In the genomic region with DNA sequence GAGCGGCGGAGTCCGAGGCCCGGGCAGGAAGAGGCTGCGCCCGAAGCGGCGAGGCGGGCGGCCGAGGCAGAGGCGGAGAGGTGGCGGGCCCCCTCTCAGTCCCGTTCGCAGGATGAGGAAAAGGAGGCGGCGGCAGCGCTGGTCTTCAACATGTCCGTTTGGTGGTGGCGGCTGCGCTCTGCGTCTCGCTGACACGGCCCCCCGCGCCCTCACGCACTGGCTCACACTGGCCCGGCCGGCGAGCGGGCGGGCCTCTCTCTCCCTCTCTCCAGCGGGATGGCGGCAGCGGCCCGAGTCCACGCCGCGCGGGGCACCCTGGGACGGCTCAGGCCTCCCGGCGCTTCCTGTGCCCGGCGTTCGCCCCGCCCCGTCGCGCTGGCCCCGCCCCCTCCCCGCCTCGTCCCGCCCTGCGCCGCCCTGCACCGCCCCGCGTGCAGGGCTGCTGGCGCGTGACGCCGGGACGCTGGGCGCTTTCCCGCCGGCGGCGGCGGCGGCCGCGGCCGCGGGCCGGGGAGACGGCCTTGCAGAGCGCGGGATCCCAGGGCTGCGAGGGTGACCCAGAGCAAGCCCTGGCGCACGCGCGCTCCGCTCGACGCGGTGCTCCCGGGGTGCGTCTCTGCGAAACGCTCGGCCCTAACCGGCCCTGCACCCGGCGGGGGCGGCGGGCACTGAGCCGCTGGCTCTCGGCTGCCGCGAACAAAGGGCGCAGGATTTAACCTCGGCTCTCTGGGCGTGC, we compare ENCODE assay signal across 1 cellular context.
A peak's percentile ranks its signal among the peaks of the same experiment; 100 is the strongest.
TF ChIP-seq lines count a peak whose summit lies in the region.

A gene with protein sequence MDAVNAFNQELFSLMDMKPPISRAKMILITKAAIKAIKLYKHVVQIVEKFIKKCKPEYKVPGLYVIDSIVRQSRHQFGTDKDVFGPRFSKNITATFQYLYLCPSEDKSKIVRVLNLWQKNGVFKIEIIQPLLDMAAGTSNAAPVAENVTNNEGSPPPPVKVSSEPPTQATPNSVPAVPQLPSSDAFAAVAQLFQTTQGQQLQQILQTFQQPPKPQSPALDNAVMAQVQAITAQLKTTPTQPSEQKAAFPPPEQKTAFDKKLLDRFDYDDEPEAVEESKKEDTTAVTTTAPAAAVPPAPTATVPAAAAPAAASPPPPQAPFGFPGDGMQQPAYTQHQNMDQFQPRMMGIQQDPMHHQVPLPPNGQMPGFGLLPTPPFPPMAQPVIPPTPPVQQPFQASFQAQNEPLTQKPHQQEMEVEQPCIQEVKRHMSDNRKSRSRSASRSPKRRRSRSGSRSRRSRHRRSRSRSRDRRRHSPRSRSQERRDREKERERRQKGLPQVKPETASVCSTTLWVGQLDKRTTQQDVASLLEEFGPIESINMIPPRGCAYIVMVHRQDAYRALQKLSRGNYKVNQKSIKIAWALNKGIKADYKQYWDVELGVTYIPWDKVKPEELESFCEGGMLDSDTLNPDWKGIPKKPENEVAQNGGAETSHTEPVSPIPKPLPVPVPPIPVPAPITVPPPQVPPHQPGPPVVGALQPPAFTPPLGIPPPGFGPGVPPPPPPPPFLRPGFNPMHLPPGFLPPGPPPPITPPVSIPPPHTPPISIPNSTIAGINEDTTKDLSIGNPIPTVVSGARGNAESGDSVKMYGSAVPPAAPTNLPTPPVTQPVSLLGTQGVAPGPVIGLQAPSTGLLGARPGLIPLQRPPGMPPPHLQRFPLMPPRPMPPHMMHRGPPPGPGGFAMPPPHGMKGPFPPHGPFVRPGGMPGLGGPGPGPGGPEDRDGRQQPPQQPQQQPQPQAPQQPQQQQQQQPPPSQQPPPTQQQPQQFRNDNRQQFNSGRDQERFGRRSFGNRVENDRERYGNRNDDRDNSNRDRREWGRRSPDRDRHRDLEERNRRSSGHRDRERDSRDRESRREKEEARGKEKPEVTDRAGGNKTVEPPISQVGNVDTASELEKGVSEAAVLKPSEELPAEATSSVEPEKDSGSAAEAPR (minus strand): TSS at position 317 of the 736 bp plus-strand sequence. CDS start 426 bp downstream, outside the sequence.

TF ChIP-seq in HepG2, 621 proteins besides CTCF, POLR2A, EP300 and RAD21 (continued from another document and continues in another):
- TF ChIP-seq MTA1 (CRISPR knock-in tag; IDR thresholded peaks at IDR 0.05; ENCODE audit: borderline replicate concordance): no peak
- TF ChIP-seq MEF2D (CRISPR knock-in tag; IDR thresholded peaks at IDR 0.05): no peak
- TF ChIP-seq TCF12 (IDR thresholded peaks at IDR 0.05): no peak
- TF ChIP-seq TCF12 (CRISPR knock-in tag; IDR thresholded peaks at IDR 0.05): no peak
- TF ChIP-seq FOXJ3 (CRISPR knock-in tag; IDR thresholded peaks at IDR 0.05; ENCODE audit: borderline replicate concordance): no peak
- TF ChIP-seq, protein P1, sequence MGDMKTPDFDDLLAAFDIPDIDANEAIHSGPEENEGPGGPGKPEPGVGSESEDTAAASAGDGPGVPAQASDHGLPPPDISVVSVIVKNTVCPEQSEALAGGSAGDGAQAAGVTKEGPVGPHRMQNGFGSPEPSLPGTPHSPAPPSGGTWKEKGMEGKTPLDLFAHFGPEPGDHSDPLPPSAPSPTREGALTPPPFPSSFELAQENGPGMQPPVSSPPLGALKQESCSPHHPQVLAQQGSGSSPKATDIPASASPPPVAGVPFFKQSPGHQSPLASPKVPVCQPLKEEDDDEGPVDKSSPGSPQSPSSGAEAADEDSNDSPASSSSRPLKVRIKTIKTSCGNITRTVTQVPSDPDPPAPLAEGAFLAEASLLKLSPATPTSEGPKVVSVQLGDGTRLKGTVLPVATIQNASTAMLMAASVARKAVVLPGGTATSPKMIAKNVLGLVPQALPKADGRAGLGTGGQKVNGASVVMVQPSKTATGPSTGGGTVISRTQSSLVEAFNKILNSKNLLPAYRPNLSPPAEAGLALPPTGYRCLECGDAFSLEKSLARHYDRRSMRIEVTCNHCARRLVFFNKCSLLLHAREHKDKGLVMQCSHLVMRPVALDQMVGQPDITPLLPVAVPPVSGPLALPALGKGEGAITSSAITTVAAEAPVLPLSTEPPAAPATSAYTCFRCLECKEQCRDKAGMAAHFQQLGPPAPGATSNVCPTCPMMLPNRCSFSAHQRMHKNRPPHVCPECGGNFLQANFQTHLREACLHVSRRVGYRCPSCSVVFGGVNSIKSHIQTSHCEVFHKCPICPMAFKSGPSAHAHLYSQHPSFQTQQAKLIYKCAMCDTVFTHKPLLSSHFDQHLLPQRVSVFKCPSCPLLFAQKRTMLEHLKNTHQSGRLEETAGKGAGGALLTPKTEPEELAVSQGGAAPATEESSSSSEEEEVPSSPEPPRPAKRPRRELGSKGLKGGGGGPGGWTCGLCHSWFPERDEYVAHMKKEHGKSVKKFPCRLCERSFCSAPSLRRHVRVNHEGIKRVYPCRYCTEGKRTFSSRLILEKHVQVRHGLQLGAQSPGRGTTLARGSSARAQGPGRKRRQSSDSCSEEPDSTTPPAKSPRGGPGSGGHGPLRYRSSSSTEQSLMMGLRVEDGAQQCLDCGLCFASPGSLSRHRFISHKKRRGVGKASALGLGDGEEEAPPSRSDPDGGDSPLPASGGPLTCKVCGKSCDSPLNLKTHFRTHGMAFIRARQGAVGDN (CRISPR knock-in tag; IDR thresholded peaks at IDR 0.05): peak; percentile 90
- TF ChIP-seq XRCC5 (optimal IDR thresholded peaks at IDR 0.05; ENCODE audit: low read length): no peak
- peak; percentile 83 for TF ChIP-seq ZNF143 (CRISPR knock-in tag; IDR thresholded peaks at IDR 0.05)
- no peak for TF ChIP-seq ZNF468 (CRISPR knock-in tag; IDR thresholded peaks at IDR 0.05)
- TF ChIP-seq, protein P2, sequence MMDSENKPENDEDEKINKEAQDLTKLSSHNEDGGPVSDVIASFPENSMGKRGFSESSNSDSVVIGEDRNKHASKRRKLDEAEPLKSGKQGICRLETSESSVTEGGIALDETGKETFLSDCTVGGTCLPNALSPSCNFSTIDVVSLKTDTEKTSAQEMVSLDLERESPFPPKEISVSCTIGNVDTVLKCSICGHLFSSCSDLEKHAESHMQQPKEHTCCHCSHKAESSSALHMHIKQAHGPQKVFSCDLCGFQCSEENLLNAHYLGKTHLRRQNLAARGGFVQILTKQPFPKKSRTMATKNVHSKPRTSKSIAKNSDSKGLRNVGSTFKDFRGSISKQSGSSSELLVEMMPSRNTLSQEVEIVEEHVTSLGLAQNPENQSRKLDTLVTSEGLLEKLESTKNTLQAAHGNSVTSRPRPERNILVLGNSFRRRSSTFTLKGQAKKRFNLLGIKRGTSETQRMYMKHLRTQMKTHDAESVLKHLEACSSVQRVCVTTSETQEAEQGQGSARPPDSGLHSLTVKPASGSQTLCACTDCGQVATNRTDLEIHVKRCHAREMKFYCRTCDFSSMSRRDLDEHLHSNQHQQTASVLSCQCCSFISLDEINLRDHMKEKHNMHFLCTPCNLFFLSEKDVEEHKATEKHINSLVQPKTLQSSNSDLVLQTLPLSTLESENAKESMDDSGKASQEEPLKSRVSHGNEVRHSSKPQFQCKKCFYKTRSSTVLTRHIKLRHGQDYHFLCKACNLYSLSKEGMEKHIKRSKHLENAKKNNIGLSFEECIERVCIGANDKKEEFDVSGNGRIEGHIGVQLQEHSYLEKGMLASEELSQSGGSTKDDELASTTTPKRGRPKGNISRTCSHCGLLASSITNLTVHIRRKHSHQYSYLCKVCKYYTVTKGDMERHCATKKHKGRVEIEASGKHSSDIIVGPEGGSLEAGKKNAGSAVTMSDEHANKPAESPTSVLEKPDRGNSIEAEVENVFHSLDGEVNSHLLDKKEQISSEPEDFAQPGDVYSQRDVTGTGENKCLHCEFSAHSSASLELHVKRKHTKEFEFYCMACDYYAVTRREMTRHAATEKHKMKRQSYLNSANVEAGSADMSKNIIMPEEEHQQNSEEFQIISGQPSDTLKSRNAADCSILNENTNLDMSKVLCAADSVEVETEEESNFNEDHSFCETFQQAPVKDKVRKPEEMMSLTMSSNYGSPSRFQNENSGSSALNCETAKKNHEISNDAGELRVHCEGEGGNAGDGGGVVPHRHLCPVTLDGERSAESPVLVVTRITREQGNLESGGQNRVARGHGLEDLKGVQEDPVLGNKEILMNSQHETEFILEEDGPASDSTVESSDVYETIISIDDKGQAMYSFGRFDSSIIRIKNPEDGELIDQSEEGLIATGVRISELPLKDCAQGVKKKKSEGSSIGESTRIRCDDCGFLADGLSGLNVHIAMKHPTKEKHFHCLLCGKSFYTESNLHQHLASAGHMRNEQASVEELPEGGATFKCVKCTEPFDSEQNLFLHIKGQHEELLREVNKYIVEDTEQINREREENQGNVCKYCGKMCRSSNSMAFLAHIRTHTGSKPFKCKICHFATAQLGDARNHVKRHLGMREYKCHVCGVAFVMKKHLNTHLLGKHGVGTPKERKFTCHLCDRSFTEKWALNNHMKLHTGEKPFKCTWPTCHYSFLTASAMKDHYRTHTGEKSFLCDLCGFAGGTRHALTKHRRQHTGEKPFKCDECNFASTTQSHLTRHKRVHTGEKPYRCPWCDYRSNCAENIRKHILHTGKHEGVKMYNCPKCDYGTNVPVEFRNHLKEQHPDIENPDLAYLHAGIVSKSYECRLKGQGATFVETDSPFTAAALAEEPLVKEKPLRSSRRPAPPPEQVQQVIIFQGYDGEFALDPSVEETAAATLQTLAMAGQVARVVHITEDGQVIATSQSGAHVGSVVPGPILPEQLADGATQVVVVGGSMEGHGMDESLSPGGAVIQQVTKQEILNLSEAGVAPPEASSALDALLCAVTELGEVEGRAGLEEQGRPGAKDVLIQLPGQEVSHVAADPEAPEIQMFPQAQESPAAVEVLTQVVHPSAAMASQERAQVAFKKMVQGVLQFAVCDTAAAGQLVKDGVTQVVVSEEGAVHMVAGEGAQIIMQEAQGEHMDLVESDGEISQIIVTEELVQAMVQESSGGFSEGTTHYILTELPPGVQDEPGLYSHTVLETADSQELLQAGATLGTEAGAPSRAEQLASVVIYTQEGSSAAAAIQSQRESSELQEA (CRISPR knock-in tag; IDR thresholded peaks at IDR 0.05; ENCODE audit: not compliant biosample characterization): no peak
- TF ChIP-seq, protein P3, sequence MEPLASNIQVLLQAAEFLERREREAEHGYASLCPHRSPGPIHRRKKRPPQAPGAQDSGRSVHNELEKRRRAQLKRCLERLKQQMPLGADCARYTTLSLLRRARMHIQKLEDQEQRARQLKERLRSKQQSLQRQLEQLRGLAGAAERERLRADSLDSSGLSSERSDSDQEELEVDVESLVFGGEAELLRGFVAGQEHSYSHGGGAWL (CRISPR knock-in tag; IDR thresholded peaks at IDR 0.05): peak; percentile 65; the same call in 1 of the 2 replicates
- peak; percentile 32; the same call in 1 of the 2 replicates for TF ChIP-seq HDAC1 (CRISPR knock-in tag; IDR thresholded peaks at IDR 0.05)
- TF ChIP-seq WIZ (CRISPR knock-in tag; IDR thresholded peaks at IDR 0.05): no peak
- TF ChIP-seq, protein P4, sequence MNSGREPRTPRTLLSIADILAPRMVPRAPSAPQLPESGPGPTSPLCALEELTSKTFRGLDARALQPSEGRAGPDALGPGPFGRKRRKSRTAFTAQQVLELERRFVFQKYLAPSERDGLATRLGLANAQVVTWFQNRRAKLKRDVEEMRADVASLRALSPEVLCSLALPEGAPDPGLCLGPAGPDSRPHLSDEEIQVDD (CRISPR knock-in tag; IDR thresholded peaks at IDR 0.05; ENCODE audit: borderline replicate concordance): no peak
- TF ChIP-seq, protein P5, sequence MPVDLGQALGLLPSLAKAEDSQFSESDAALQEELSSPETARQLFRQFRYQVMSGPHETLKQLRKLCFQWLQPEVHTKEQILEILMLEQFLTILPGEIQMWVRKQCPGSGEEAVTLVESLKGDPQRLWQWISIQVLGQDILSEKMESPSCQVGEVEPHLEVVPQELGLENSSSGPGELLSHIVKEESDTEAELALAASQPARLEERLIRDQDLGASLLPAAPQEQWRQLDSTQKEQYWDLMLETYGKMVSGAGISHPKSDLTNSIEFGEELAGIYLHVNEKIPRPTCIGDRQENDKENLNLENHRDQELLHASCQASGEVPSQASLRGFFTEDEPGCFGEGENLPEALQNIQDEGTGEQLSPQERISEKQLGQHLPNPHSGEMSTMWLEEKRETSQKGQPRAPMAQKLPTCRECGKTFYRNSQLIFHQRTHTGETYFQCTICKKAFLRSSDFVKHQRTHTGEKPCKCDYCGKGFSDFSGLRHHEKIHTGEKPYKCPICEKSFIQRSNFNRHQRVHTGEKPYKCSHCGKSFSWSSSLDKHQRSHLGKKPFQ (CRISPR knock-in tag; IDR thresholded peaks at IDR 0.05; ENCODE audit: insufficient replicate concordance): no peak
- TF ChIP-seq SRSF1 (optimal IDR thresholded peaks at IDR 0.05; ENCODE audit: low read depth, low read length): peak; percentile 33
- no peak for TF ChIP-seq ZNF550 (CRISPR knock-in tag; IDR thresholded peaks at IDR 0.05; ENCODE audit: borderline replicate concordance)
- TF ChIP-seq NR1H2 (CRISPR knock-in tag; IDR thresholded peaks at IDR 0.05; ENCODE audit: borderline replicate concordance, low read depth): no peak
- TF ChIP-seq IKZF4 (CRISPR knock-in tag; IDR thresholded peaks at IDR 0.05; ENCODE audit: borderline replicate concordance, low read depth, not compliant biosample characterization): no peak
- peak; percentile 54; the same call in 1 of the 2 replicates for TF ChIP-seq ZNF558 (CRISPR knock-in tag; IDR thresholded peaks at IDR 0.05; ENCODE audit: borderline replicate concordance)
- TF ChIP-seq ZBTB20 (CRISPR knock-in tag; IDR thresholded peaks at IDR 0.05; ENCODE audit: borderline replicate concordance, low read depth): no peak
- no peak for TF ChIP-seq ZNF720 (CRISPR knock-in tag; IDR thresholded peaks at IDR 0.05)
- TF ChIP-seq, protein P6, sequence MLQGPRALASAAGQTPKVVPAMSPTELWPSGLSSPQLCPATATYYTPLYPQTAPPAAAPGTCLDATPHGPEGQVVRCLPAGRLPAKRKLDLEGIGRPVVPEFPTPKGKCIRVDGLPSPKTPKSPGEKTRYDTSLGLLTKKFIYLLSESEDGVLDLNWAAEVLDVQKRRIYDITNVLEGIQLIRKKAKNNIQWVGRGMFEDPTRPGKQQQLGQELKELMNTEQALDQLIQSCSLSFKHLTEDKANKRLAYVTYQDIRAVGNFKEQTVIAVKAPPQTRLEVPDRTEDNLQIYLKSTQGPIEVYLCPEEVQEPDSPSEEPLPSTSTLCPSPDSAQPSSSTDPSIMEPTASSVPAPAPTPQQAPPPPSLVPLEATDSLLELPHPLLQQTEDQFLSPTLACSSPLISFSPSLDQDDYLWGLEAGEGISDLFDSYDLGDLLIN (CRISPR knock-in tag; IDR thresholded peaks at IDR 0.05; ENCODE audit: borderline replicate concordance): no peak
- peak; percentile 24; the same call in 1 of the 2 replicates for TF ChIP-seq ZNF616 (CRISPR knock-in tag; IDR thresholded peaks at IDR 0.05; ENCODE audit: low read depth)
- TF ChIP-seq ZNF33B (CRISPR knock-in tag; IDR thresholded peaks at IDR 0.05): no peak
- no peak for TF ChIP-seq ZMYM3 (CRISPR knock-in tag; IDR thresholded peaks at IDR 0.05)
- TF ChIP-seq ZFP62 (CRISPR knock-in tag; IDR thresholded peaks at IDR 0.05): no peak
- no peak for TF ChIP-seq ISX (CRISPR knock-in tag; conservative IDR thresholded peaks at IDR 0.05)
- peak; percentile 28 for TF ChIP-seq SP2 (CRISPR knock-in tag; IDR thresholded peaks at IDR 0.05)
- TF ChIP-seq CCAR2 (optimal IDR thresholded peaks at IDR 0.05; ENCODE audit: low read depth, low read length): no peak
- no peak for TF ChIP-seq ZNF121 (CRISPR knock-in tag; IDR thresholded peaks at IDR 0.05)
- TF ChIP-seq ARNTL (CRISPR knock-in tag; IDR thresholded peaks at IDR 0.05): no peak
- TF ChIP-seq RXRA (CRISPR knock-in tag; IDR thresholded peaks at IDR 0.05): peak; percentile 41; the same call in 1 of the 2 replicates
